In genomic region chr2:113325161-113325731, GRCh38 we compare ENCODE assay signal across 9 cellular contexts. TPM values are rescaled to one million over a fixed set of nuclear protein-coding genes. Genes with fewer than 3 reads are reported as not detected.
DNase-seq lines count a peak whose midpoint lies in the region; TF ChIP-seq lines count a peak whose summit lies in the region.
"Not testable (repeated sequence)": the region's sequence is repeated elsewhere in the genome, so short reads cannot be mapped to it uniquely, and the experiment has no call there.
"Had no signal": no experiment of that assay in that cellular context is flagged by ENCODE, and none has a peak within 500 bp of the region (broad histone marks: within the 10 kb centered on the region; RNA-seq: fewer than 3 reads in every experiment).

No MANE protein-coding gene starts in this region.

- TF ChIP-seq POLR2A in sigmoid colon (IDR thresholded peaks at IDR 0.05), result not testable (repeated sequence)

- peak overlapping the region in 1 of 2 experiments; percentile 5 for H3K18ac ChIP-seq in mesenchymal stem cell (ENCODE audit: low read depth in 1 of 2, low read length in 2 of 2)

- not testable (repeated sequence) for H3K9me3 ChIP-seq in A673 (ENCODE audit: low read depth, low read length, poor library complexity, severe bottlenecking); NT2/D1 (ENCODE audit: insufficient read depth, low read length); cardiac muscle cell (ENCODE audit: low read depth); mesenchymal stem cell (ENCODE audit: control insufficient read depth, low read length); sigmoid colon

- H3K27ac ChIP-seq in A673 (ENCODE audit: low read depth, low read length, poor library complexity, severe bottlenecking), result peak overlapping the region; percentile 70
- H3K27ac ChIP-seq in cardiac muscle cell, result not testable (repeated sequence)
- H3K27ac ChIP-seq in mesenchymal stem cell (ENCODE audit: low read length, poor library complexity, severe bottlenecking), result peak overlapping the region; percentile 93
- H3K27ac ChIP-seq in sigmoid colon, result peak overlapping the region in 3 of 4 donors; percentile 24 to 78 (median 28)

- peak overlapping the region; percentile 64 for H2AK5ac ChIP-seq in mesenchymal stem cell (ENCODE audit: low read length, severe bottlenecking)

- not testable (repeated sequence) for H3K14ac ChIP-seq in mesenchymal stem cell (ENCODE audit: low read length in 2 of 2)

- H3K9me3 Mint-ChIP-seq in activated CD4-positive, alpha-beta memory T cell treated with anti-CD3 and anti-CD28 coated beads for 36 hours, result not testable (repeated sequence)

- peak overlapping the region; percentile 41 for H4K8ac ChIP-seq in mesenchymal stem cell (ENCODE audit: low read length)

- H2BK12ac ChIP-seq in mesenchymal stem cell (ENCODE audit: low read length in 2 of 2), result not testable (repeated sequence)

- H3K27ac Mint-ChIP-seq in activated CD4-positive, alpha-beta memory T cell treated with anti-CD3 and anti-CD28 coated beads for 36 hours, result not testable (repeated sequence)

- not testable (repeated sequence) for DNase-seq in A673 (ENCODE audit: low spot score); NT2/D1 (ENCODE audit: low read depth, low spot score); activated CD4-positive, alpha-beta memory T cell treated with anti-CD3 and anti-CD28 coated beads for 36 hours; choroid plexus epithelial cell (ENCODE audit: low read depth); cardiac muscle cell (ENCODE audit: low read depth in 1 of 2, low spot score in 1 of 2); mesenchymal stem cell; sigmoid colon
- DNase-seq in H7, result peak; percentile 19

- not testable (repeated sequence) for H3K23ac ChIP-seq in mesenchymal stem cell (ENCODE audit: low read length in 2 of 2)

- H3K4ac ChIP-seq in mesenchymal stem cell (ENCODE audit: low read depth in 1 of 2, low read length in 2 of 2), result peak overlapping the region in 1 of 2 experiments; percentile 53

- H4K91ac ChIP-seq in mesenchymal stem cell (ENCODE audit: low read length), result not testable (repeated sequence)

- H3K4me3 ChIP-seq in A673 (ENCODE audit: low read depth, low read length, poor library complexity, severe bottlenecking) (peak overlapping the region; percentile 51), H7 (ENCODE audit: insufficient read depth, low read depth, low read length) (peak overlapping the region; percentile 40), NT2/D1 (ENCODE audit: insufficient read length, low read depth) (peak overlapping the region; percentile 47), choroid plexus epithelial cell (ENCODE audit: low read depth, low read length) (peak overlapping the region; percentile 52), cardiac muscle cell (peak overlapping the region; percentile 22), mesenchymal stem cell (ENCODE audit: insufficient read depth in 1 of 2, low read depth in 1 of 2, low read length in 2 of 2) (peak overlapping the region; percentile 52 to 78), sigmoid colon (peak overlapping the region; percentile 10 to 46 (median 40))

- peak overlapping the region; percentile 27 for H3K9ac ChIP-seq in NT2/D1 (ENCODE audit: insufficient read length, low read depth)
- H3K9ac ChIP-seq in mesenchymal stem cell (ENCODE audit: low read length), result peak overlapping the region; percentile 84

- intact Hi-C loops in A673 (cut with micrococcal nuclease; ENCODE audit: unreplicated experiment); activated CD4-positive, alpha-beta memory T cell treated with anti-CD3 and anti-CD28 coated beads for 36 hours (cut with micrococcal nuclease): not testable (repeated sequence)
- intact Hi-C loops in sigmoid colon (cut with DNase I), result loop anchor here (10.0 kb wide), 1 partner anchor 70 kb away; no protein-coding TSS in a partner anchor

- H3K4me1 Mint-ChIP-seq in activated CD4-positive, alpha-beta memory T cell treated with anti-CD3 and anti-CD28 coated beads for 36 hours (ENCODE audit: low read depth), result peaks cover 21% of the 10 kb centered on the region

- not testable (repeated sequence) for TF ChIP-seq EP300 in sigmoid colon (IDR thresholded peaks at IDR 0.05)

- H3K4me3 Mint-ChIP-seq in activated CD4-positive, alpha-beta memory T cell treated with anti-CD3 and anti-CD28 coated beads for 36 hours, result peak overlapping the region; percentile 65

- not testable (repeated sequence) for TF ChIP-seq CTCF in A673 (conservative IDR thresholded peaks at IDR 0.05; ENCODE audit: low read depth, low read length); choroid plexus epithelial cell (conservative IDR thresholded peaks at IDR 0.05; ENCODE audit: low read depth, low read length); cardiac muscle cell (IDR thresholded peaks at IDR 0.05; ENCODE audit: low read depth, low read length); sigmoid colon (IDR thresholded peaks at IDR 0.05)

- peak overlapping the region; percentile 75 for H2BK5ac ChIP-seq in mesenchymal stem cell (ENCODE audit: low read depth, low read length, poor library complexity, severe bottlenecking)

- not testable (repeated sequence) for H3K27me3 ChIP-seq in A673 (replicated peaks; ENCODE audit: insufficient read depth, low read depth, low read length, poor library complexity); H7 (ENCODE audit: control insufficient read depth, insufficient read depth, low read length); NT2/D1 (ENCODE audit: insufficient read depth, insufficient read length); cardiac muscle cell; mesenchymal stem cell (ENCODE audit: control insufficient read depth in 1 of 2, insufficient read depth in 1 of 2, low read length in 2 of 2); sigmoid colon

- CTCF ChIA-PET in A673 (lab: Charles Lee), result interaction anchor here (0.6 kb wide), 1 partner anchor 409 kb away, joined by 5 read pairs; no protein-coding TSS in a partner anchor
- CTCF ChIA-PET in activated CD4-positive, alpha-beta memory T cell treated with anti-CD3 and anti-CD28 coated beads for 36 hours (lab: Charles Lee), result not testable (repeated sequence)

- peak overlapping the region; percentile 39 for H2AFZ ChIP-seq in mesenchymal stem cell (ENCODE audit: low read depth, low read length)

- not testable (repeated sequence) for H3K36me3 ChIP-seq in A673 (ENCODE audit: insufficient read depth, low read length, poor library complexity, severe bottlenecking); H7 (replicated peaks; ENCODE audit: control insufficient read depth, insufficient read depth, low read length); NT2/D1 (ENCODE audit: insufficient read depth, insufficient read length, low read length); cardiac muscle cell; mesenchymal stem cell (ENCODE audit: control insufficient read depth in 1 of 2, insufficient read depth in 2 of 2, low read depth in 1 of 2, low read length in 2 of 2); sigmoid colon

- POLR2A ChIA-PET in A673 (lab: Charles Lee; ENCODE audit: low non-redundant PET); activated CD4-positive, alpha-beta memory T cell treated with anti-CD3 and anti-CD28 coated beads for 36 hours (lab: Charles Lee): not testable (repeated sequence)

- BruUV-seq in A673 (replicated peaks; lab: Mats Ljungman, UMichigan), result not testable (repeated sequence)

- WGBS in mesenchymal stem cell, result 2% methylated on average over 6 of the region's 14 CpGs
- 3 to 14% methylated on average over 14 of the region's 14 CpGs for WGBS in sigmoid colon, 2 donors

- not testable (repeated sequence) for H2BK15ac ChIP-seq in mesenchymal stem cell (ENCODE audit: low read depth, poor library complexity, severe bottlenecking)

- not testable (repeated sequence) for H3K36me3 Mint-ChIP-seq in activated CD4-positive, alpha-beta memory T cell treated with anti-CD3 and anti-CD28 coated beads for 36 hours

- H3K4me2 ChIP-seq in mesenchymal stem cell (ENCODE audit: low read length, poor library complexity, severe bottlenecking), result peak overlapping the region; percentile 77

- H3K4me1 ChIP-seq in A673 (ENCODE audit: insufficient read depth, low read length, poor library complexity, severe bottlenecking), result peaks cover 11% of the 10 kb centered on the region
- not testable (repeated sequence) for H3K4me1 ChIP-seq in NT2/D1 (ENCODE audit: insufficient read depth, insufficient read length); cardiac muscle cell (ENCODE audit: low read depth)
- peaks cover 13% of the 10 kb centered on the region for H3K4me1 ChIP-seq in mesenchymal stem cell (ENCODE audit: control insufficient read depth, insufficient read depth, low read depth, low read length)
- peaks cover 0 to 23% (median 15%) of the 10 kb centered on the region in 4 donors for H3K4me1 ChIP-seq in sigmoid colon

- H3K27me3 Mint-ChIP-seq in activated CD4-positive, alpha-beta memory T cell treated with anti-CD3 and anti-CD28 coated beads for 36 hours, result not testable (repeated sequence)

- H3K79me1 ChIP-seq in mesenchymal stem cell (replicated peaks; ENCODE audit: low read length, poor library complexity, severe bottlenecking), result not testable (repeated sequence)

- not testable (repeated sequence) for H2BK120ac ChIP-seq in mesenchymal stem cell (ENCODE audit: low read depth, low read length)

RNA-seq across cellular contexts. Expression of gene PAX8, which starts 46.5 kb away (rescaled TPM):
- total RNA-seq in A673 (2021), result 3.1 and 3.2 TPM in 2 replicates
- total RNA-seq in H7 (2014; rRNA removed; shearing (Covaris generic)), result not detected in 2 replicates
- 1 to 10 TPM; 2.6 to 4.1 TPM for total RNA-seq in activated CD4-positive, alpha-beta memory T cell treated with anti-CD3 and anti-CD28 coated beads for 36 hours
- not detected in 2 replicates for total RNA-seq in cardiac muscle cell
- polyA plus RNA-seq in cardiac muscle cell, result not detected in 2 replicates
- 0.03 TPM for polyA plus RNA-seq in mesenchymal stem cell (2013, experiment 1 of 2)
- 0.10 TPM for polyA plus RNA-seq in mesenchymal stem cell (2013, experiment 2 of 2)
- under 1 TPM in 3 of 4 donors, not detected in 1; 0.41 to 0.71 (median 0.55) TPM for total RNA-seq in sigmoid colon
- polyA plus RNA-seq in sigmoid colon, result 10 to 100 TPM in 1 of 3 donors, 1 to 10 TPM in 2; 1.1 to 10.8 (median 2.5) TPM
- total RNA-seq: occipital lobe had no signal
